In the genomic region with DNA sequence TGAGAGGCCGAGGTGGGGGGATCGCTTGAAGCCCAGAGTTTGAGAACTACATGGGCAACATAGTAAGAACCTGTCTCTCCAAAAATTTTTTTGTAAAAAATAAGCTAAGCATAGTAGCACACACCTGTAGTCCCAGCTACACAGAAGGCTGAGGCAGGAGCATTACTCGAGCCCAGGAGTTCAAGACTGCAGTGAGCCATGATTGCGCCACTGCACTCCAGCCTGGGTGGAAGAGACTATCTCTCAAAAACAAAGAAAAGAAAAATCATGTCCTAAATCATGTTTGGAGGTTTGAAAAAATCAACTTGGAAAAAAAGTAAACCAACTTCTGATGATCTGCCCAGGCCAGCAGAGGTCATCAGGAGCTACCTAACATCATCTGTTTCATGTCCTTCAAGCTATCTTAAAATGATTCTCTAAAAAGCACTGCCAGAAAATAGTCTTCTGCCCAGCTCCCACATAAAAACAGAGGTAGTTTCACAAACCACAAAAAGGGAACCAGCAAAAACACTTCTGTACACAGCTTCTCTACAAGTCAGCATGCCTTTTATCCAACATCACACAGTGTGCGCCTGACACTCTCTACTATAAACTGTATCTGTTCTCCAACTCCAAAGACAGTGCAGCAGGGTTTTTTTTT, we compare ENCODE assay signal across 12 cellular contexts.
A peak's percentile ranks its signal among the peaks of the same experiment; 100 is the strongest.
DNase-seq lines count a peak whose midpoint lies in the region; ATAC-seq, FAIRE-seq and TF ChIP-seq lines count a peak whose summit lies in the region.
"Had no signal": no experiment of that assay in that cellular context is flagged by ENCODE, and none has a peak within 500 bp of the region (broad histone marks: within the 10 kb centered on the region; RNA-seq: fewer than 3 reads in every experiment).

No MANE protein-coding gene starts in this region.

- no peaks in the 10 kb centered on the region for H3K9me1 ChIP-seq in K562 (ENCODE audit: control insufficient read depth, insufficient read depth, low read length)

- POLR2A ChIA-PET in K562 (lab: Yijun Ruan, JAX), result interaction anchor here (1.1 to 1.2 kb wide), 2 partner anchors 13 to 422 kb away, joined by 3 to 4 read pairs; no protein-coding TSS in a partner anchor

- peaks cover 37% of the 10 kb centered on the region for H3K4me1 Mint-ChIP-seq in progenitor cell of endocrine pancreas (ENCODE audit: low read depth)
- H3K4me1 Mint-ChIP-seq in activated T-helper 17 cell treated with anti-CD3 and anti-CD28 coated beads, Interleukin-2, amount 50 U/mL, for 72 hours, result no peaks in the 10 kb centered on the region
- H3K4me1 Mint-ChIP-seq: stimulated activated effector memory CD8-positive, alpha-beta T cell treated with anti-CD3 and anti-CD28 coated beads, Interleukin-12 subunit alpha, Interleukin-12 subunit beta, amount 100 ng/mL, for 72 hours had no signal

- in situ Hi-C loops in K562 (cut with MboI), result loop anchor here (5.0 kb wide), 1 partner anchor 416 kb away; no protein-coding TSS in a partner anchor

- peak; percentile 10 for DNase-seq in NCI-H345 (lab: John Stamatoyannopoulos, UW)
- DNase-seq in NCI-H345 treated with DMSO at 0.1 percent for 48 hours (lab: John Stamatoyannopoulos, UW; ENCODE audit: unreplicated experiment), result no peak
- peak in 2 of 4 experiments; percentile 35 to 54 for DNase-seq in K562 (ENCODE audit: extremely low read depth in 1 of 4, low spot score in 3 of 4)
- no peak for DNase-seq in progenitor cell of endocrine pancreas (ENCODE audit: low spot score, unreplicated experiment)
- no peak for DNase-seq in HTR-8/SVneo (ENCODE audit: insufficient read length, low spot score)
- no peak for DNase-seq in T-helper 2 cell
- DNase-seq: activated CD4-positive, alpha-beta T cell treated with anti-CD3 and anti-CD28 coated beads for 48 hours had no signal

- peaks cover 3 to 15% of the 10 kb centered on the region in 2 experiments; a peak in 4 of 5 replicates for H3K4me1 ChIP-seq in K562 (replicated peaks in 1 of 2; ENCODE audit: control insufficient read depth in 2 of 2, insufficient read depth in 2 of 2, low read length in 2 of 2)

- intact Hi-C loops in K562 (cut with micrococcal nuclease), result loop anchor here (1.0 to 10.0 kb wide), 4 partner anchors 86 to 422 kb away; a partner anchor contains a TSS

- no TSS peak for BruUV-seq in K562 (replicated peaks; lab: Mats Ljungman, UMichigan)

- no peak overlapping the region for H3K4me3 Mint-ChIP-seq in progenitor cell of endocrine pancreas (ENCODE audit: low read depth)
- no peak overlapping the region for H3K4me3 Mint-ChIP-seq in activated T-helper 17 cell treated with anti-CD3 and anti-CD28 coated beads, Interleukin-2, amount 50 U/mL, for 72 hours
- H3K4me3 Mint-ChIP-seq: stimulated activated effector memory CD8-positive, alpha-beta T cell treated with anti-CD3 and anti-CD28 coated beads, Interleukin-12 subunit alpha, Interleukin-12 subunit beta, amount 100 ng/mL, for 72 hours had no signal

- no peak for TF ChIP-seq POLR2A in K562 (conservative IDR thresholded peaks at IDR 0.05)

- H3K9me3 Mint-ChIP-seq in progenitor cell of endocrine pancreas (ENCODE audit: low read depth), result no peaks in the 10 kb centered on the region
- H3K9me3 Mint-ChIP-seq in activated T-helper 17 cell treated with anti-CD3 and anti-CD28 coated beads, Interleukin-2, amount 50 U/mL, for 72 hours, result no peaks in the 10 kb centered on the region

- WGBS in K562 (ENCODE audit: insufficient coverage, low coverage, missing lambda C conversion rate), result 73% methylated on average over 4 of the region's 5 CpGs

- no peaks in the 10 kb centered on the region for H4K20me1 ChIP-seq in K562 (replicated peaks; ENCODE audit: control insufficient read depth, insufficient read depth, low read length)

- H3K27me3 ChIP-seq in K562 (ENCODE audit: control insufficient read depth in 2 of 2, insufficient read depth in 2 of 2, low read length in 2 of 2), result no peaks in the 10 kb centered on the region

- H3K36me3 Mint-ChIP-seq in progenitor cell of endocrine pancreas (ENCODE audit: insufficient read depth), result peaks cover 2% of the 10 kb centered on the region
- H3K36me3 Mint-ChIP-seq in activated T-helper 17 cell treated with anti-CD3 and anti-CD28 coated beads, Interleukin-2, amount 50 U/mL, for 72 hours (ENCODE audit: low read depth), result no peaks in the 10 kb centered on the region
- H3K36me3 Mint-ChIP-seq: stimulated activated effector memory CD8-positive, alpha-beta T cell treated with anti-CD3 and anti-CD28 coated beads, Interleukin-12 subunit alpha, Interleukin-12 subunit beta, amount 100 ng/mL, for 72 hours had no signal

- no peaks in the 10 kb centered on the region for H3K36me3 ChIP-seq in K562 (ENCODE audit: control insufficient read depth, insufficient read depth, low read length)

- peak in 2 of 3 experiments; percentile 53 to 67; a peak in 3 of 6 replicates for TF ChIP-seq CTCF in K562 (IDR thresholded peaks at IDR 0.05 in 2 of 3, conservative IDR thresholded peaks at IDR 0.05 in 1 of 3; ENCODE audit: insufficient read depth in 2 of 3, low read depth in 1 of 3, low read length in 3 of 3)
- no peak for TF ChIP-seq CTCF in progenitor cell of endocrine pancreas (IDR thresholded peaks at IDR 0.05; ENCODE audit: unreplicated experiment)

- peak; percentile 70 for FAIRE-seq in K562 (lab: Jason Lieb, UNC)
- FAIRE-seq in HTR-8/SVneo (lab: Jason Lieb, UNC), result no peak

- H3K27ac ChIP-seq in K562 (ENCODE audit: extremely low read depth, low read depth, low read length), result no peak overlapping the region
- H3K27ac ChIP-seq: skin epidermis had no signal

- TF ChIP-seq RAD21 in K562 (CRISPR knock-in tag; conservative IDR thresholded peaks at IDR 0.05 in 1 of 2, IDR thresholded peaks at IDR 0.05 in 1 of 2), result peak; percentile 75 to 80

- no peak overlapping the region for H3K9ac ChIP-seq in K562 (ENCODE audit: insufficient read depth in 1 of 2, low read depth in 2 of 2, low read length in 2 of 2)

- H2AFZ ChIP-seq in K562 (ENCODE audit: low read depth, low read length), result no peak overlapping the region

- H3K4me2 ChIP-seq in K562 (ENCODE audit: insufficient read depth, low read length), result no peak overlapping the region

- TF ChIP-seq EP300 in K562 (IDR thresholded peaks at IDR 0.05; ENCODE audit: low read length), result no peak

- no peak overlapping the region for H3K4me3 ChIP-seq in K562
- H3K4me3 ChIP-seq: lung, skin epidermis had no signal

- H3K27me3 Mint-ChIP-seq in progenitor cell of endocrine pancreas, result peaks cover 3% of the 10 kb centered on the region
- H3K27me3 Mint-ChIP-seq in activated T-helper 17 cell treated with anti-CD3 and anti-CD28 coated beads, Interleukin-2, amount 50 U/mL, for 72 hours, result no peaks in the 10 kb centered on the region

- no peaks in the 10 kb centered on the region for H3K9me3 ChIP-seq in K562 (replicated peaks; ENCODE audit: control insufficient read depth, insufficient read depth, low read depth, low read length)

- H3K79me2 ChIP-seq in K562 (ENCODE audit: control insufficient read depth, insufficient read depth, low read length), result no peaks in the 10 kb centered on the region

- H3K27ac Mint-ChIP-seq in progenitor cell of endocrine pancreas, result peak overlapping the region; percentile 28
- no peak overlapping the region for H3K27ac Mint-ChIP-seq in activated T-helper 17 cell treated with anti-CD3 and anti-CD28 coated beads, Interleukin-2, amount 50 U/mL, for 72 hours
- H3K27ac Mint-ChIP-seq: stimulated activated effector memory CD8-positive, alpha-beta T cell treated with anti-CD3 and anti-CD28 coated beads, Interleukin-12 subunit alpha, Interleukin-12 subunit beta, amount 100 ng/mL, for 72 hours had no signal

- CTCF ChIA-PET in K562 (lab: Yijun Ruan, JAX; ENCODE audit: low intra/inter-chr PET ratio), result interaction anchor here (0.6 to 2.2 kb wide), 3 partner anchors 20 to 422 kb away, joined by 4 to 24 read pairs (median 8); no protein-coding TSS in a partner anchor

- ATAC-seq in HG03565 (IDR thresholded peaks at IDR 0.05; ENCODE audit: unreplicated experiment) (peak; percentile 32), K562 (peak; percentile 75)
- no peak for ATAC-seq in activated T-helper 17 cell treated with anti-CD3 and anti-CD28 coated beads, Interleukin-2, amount 50 U/mL, for 72 hours (replicated peaks)
- ATAC-seq: stimulated activated effector memory CD8-positive, alpha-beta T cell treated with anti-CD3 and anti-CD28 coated beads, Interleukin-12 subunit alpha, Interleukin-12 subunit beta, amount 100 ng/mL, for 72 hours had no signal

TF ChIP-seq in K562, 482 proteins besides CTCF, POLR2A, EP300 and RAD21 (continues in another document):
- TF ChIP-seq, protein P1, sequence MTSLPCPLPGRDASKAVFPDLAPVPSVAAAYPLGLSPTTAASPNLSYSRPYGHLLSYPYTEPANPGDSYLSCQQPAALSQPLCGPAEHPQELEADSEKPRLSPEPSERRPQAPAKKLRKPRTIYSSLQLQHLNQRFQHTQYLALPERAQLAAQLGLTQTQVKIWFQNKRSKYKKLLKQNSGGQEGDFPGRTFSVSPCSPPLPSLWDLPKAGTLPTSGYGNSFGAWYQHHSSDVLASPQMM (CRISPR knock-in tag; IDR thresholded peaks at IDR 0.05), result no peak
- TF ChIP-seq SMC3 (conservative IDR thresholded peaks at IDR 0.05; ENCODE audit: insufficient read depth, low read depth, low read length) (peak; percentile 43; the same call in 1 of the 2 replicates), SIN3A (IDR thresholded peaks at IDR 0.05; ENCODE audit: borderline replicate concordance in 2 of 2, control insufficient read depth in 1 of 2, low read depth in 2 of 2, low read length in 2 of 2) (no peak), CC2D1A (IDR thresholded peaks at IDR 0.05) (0 out of 2 replicates have a peak, but pooled peaks have one; percentile 11), CEBPB (tag; IDR thresholded peaks at IDR 0.05) (peak; percentile 59), HDAC8 (tag; IDR thresholded peaks at IDR 0.05) (no peak), MAZ (CRISPR knock-in tag; conservative IDR thresholded peaks at IDR 0.05 in 1 of 2, IDR thresholded peaks at IDR 0.05 in 1 of 2) (0 out of 4 replicates have a peak, but pooled peaks of 1 of the 2 experiments have one; percentile 16), ZNF224 (CRISPR knock-in tag; IDR thresholded peaks at IDR 0.05) (no peak), BDP1 (IDR thresholded peaks at IDR 0.05; ENCODE audit: insufficient read depth, insufficient read length) (no peak)
- TF ChIP-seq, protein P2, sequence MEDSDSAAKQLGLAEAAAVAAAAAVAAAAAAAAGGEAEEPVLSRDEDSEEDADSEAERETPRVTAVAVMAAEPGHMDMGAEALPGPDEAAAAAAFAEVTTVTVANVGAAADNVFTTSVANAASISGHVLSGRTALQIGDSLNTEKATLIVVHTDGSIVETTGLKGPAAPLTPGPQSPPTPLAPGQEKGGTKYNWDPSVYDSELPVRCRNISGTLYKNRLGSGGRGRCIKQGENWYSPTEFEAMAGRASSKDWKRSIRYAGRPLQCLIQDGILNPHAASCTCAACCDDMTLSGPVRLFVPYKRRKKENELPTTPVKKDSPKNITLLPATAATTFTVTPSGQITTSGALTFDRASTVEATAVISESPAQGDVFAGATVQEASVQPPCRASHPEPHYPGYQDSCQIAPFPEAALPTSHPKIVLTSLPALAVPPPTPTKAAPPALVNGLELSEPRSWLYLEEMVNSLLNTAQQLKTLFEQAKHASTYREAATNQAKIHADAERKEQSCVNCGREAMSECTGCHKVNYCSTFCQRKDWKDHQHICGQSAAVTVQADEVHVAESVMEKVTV (CRISPR knock-in tag; IDR thresholded peaks at IDR 0.05), result peak; percentile 57; the same call in 1 of the 2 replicates
